Comparison of ENCODE assay signal across 18 cellular contexts in the genomic region with DNA sequence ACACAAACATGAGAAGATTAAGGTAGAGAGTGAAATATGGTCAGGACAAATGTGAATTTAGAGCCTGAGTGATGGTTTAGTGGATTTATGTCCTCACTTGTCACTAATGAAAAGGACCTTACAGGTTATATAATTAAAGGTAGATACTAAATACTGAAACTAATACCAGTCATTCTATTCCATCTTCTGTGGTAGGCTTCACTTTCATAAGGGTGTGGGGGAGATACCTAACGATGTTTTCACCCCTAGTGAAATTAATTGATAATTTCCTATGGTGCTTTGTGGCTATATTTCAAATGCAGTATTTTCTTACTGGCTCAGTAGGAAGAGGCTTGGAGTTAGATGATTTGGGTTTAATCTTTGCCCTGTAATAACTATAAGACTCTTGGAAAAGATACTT. TPM values are rescaled to one million over a fixed set of nuclear protein-coding genes. Genes with fewer than 3 reads are reported as not detected.
A peak's percentile ranks its signal among the peaks of the same experiment; 100 is the strongest.
DNase-seq lines count a peak whose midpoint lies in the region; ATAC-seq and TF ChIP-seq lines count a peak whose summit lies in the region.
"Had no signal": no experiment of that assay in that cellular context is flagged by ENCODE, and none has a peak within 500 bp of the region (broad histone marks: within the 10 kb centered on the region; RNA-seq: fewer than 3 reads in every experiment).

No MANE protein-coding gene starts in this region.

- POLR2A ChIA-PET in naive thymus-derived CD8-positive, alpha-beta T cell (lab: Charles Lee), result no interaction called here

- peaks cover 35% of the 10 kb centered on the region for H3K36me3 Mint-ChIP-seq in mesothelial cell of epicardium
- H3K36me3 Mint-ChIP-seq in naive thymus-derived CD8-positive, alpha-beta T cell, result peaks cover 0 to 9% (median 0%) of the 10 kb centered on the region in 3 donors

- H3K9me3 Mint-ChIP-seq in mesothelial cell of epicardium, result peaks cover 20% of the 10 kb centered on the region
- peaks cover 0 to 12% (median 0%) of the 10 kb centered on the region in 9 donors for H3K9me3 Mint-ChIP-seq in naive thymus-derived CD8-positive, alpha-beta T cell

- peak overlapping the region; percentile 40 for H3K27ac Mint-ChIP-seq in mesothelial cell of epicardium
- H3K27ac Mint-ChIP-seq in naive thymus-derived CD8-positive, alpha-beta T cell, result no peak overlapping the region
- H3K27ac Mint-ChIP-seq: dendritic cell treated with granulocyte-macrophage colony-stimulating factor and Interleukin-4, amounts not matched to agents 40 ng/mL and 50 ng/mL, for 4 days had no signal

- ATAC-seq in GM18520 (IDR thresholded peaks at IDR 0.05; ENCODE audit: unreplicated experiment) (peak; percentile 61), GM21576 (IDR thresholded peaks at IDR 0.05; ENCODE audit: unreplicated experiment) (peak; percentile 59), HG03378 (IDR thresholded peaks at IDR 0.05; ENCODE audit: unreplicated experiment) (peak; percentile 62), HG03045 (IDR thresholded peaks at IDR 0.05; ENCODE audit: unreplicated experiment) (no peak), GM21367 (IDR thresholded peaks at IDR 0.05; ENCODE audit: unreplicated experiment) (no peak)
- no peak for ATAC-seq in naive thymus-derived CD8-positive, alpha-beta T cell
- ATAC-seq: left cardiac atrium had no signal

- no peaks in the 10 kb centered on the region for H3K27me3 Mint-ChIP-seq in mesothelial cell of epicardium (ENCODE audit: low read depth)
- peaks cover 2 to 20% (median 9%) of the 10 kb centered on the region in 5 donors for H3K27me3 Mint-ChIP-seq in naive thymus-derived CD8-positive, alpha-beta T cell
- H3K27me3 Mint-ChIP-seq: dendritic cell treated with granulocyte-macrophage colony-stimulating factor and Interleukin-4, amounts not matched to agents 40 ng/mL and 50 ng/mL, for 4 days had no signal

- no peak for TF ChIP-seq CTCF in mesothelial cell of epicardium (IDR thresholded peaks at IDR 0.05; ENCODE audit: unreplicated experiment)

- H3K4me3 Mint-ChIP-seq in mesothelial cell of epicardium, result no peak overlapping the region
- no peak overlapping the region for H3K4me3 Mint-ChIP-seq in naive thymus-derived CD8-positive, alpha-beta T cell
- H3K4me3 Mint-ChIP-seq: dendritic cell treated with granulocyte-macrophage colony-stimulating factor and Interleukin-4, amounts not matched to agents 40 ng/mL and 50 ng/mL, for 4 days had no signal

- H3K4me1 Mint-ChIP-seq in mesothelial cell of epicardium, result peaks cover 49% of the 10 kb centered on the region
- peaks cover 0 to 3% (median 0%) of the 10 kb centered on the region in 4 donors for H3K4me1 Mint-ChIP-seq in naive thymus-derived CD8-positive, alpha-beta T cell

- DNase-seq in mesothelial cell of epicardium (ENCODE audit: low spot score in 2 of 2, unreplicated experiment in 2 of 2) (no peak), RKO (ENCODE audit: low spot score) (no peak)
- no peak for DNase-seq in naive thymus-derived CD8-positive, alpha-beta T cell
- DNase-seq: activated effector memory CD4-positive, alpha-beta T cell treated with anti-CD3 and anti-CD28 coated beads, Interleukin-2, amount 50 U/mL, for 16 hours; DND-41; KG1; left cardiac atrium; NCI-H1436 treated with DMSO at 0.1 percent for 48 hours; NCI-H446; SK-N-SH; stimulated activated CD4-positive, alpha-beta T cell treated with anti-CD3 and anti-CD28 coated beads, Interleukin-15, amount 100 ng/mL, for 24 hours; substantia nigra had no signal

RNA-seq across cellular contexts. Expression of a gene that starts 21.1 kb away (rescaled TPM):
- total RNA-seq in mesothelial cell of epicardium, result 49.8 to 54.9 TPM (median 51.1 TPM) in 3 replicates
- total RNA-seq in naive thymus-derived CD8-positive, alpha-beta T cell, result not detected
- under 1 TPM in 1 of 3 donors, not detected in 2; 0.05 TPM for polyA plus RNA-seq in naive thymus-derived CD8-positive, alpha-beta T cell

Comparison
In these comparisons a context has a peak if more than half of its experiments do, and no peak if none do; other contexts are left out.
1. ATAC-seq: peak in GM18520 (single experiment), GM21576 (single experiment) and HG03378 (single experiment); none in HG03045 (single experiment), naive thymus-derived CD8-positive, alpha-beta T cell (0 of 2) and GM21367 (single experiment).
2. RNA of a gene that starts 21.1 kb away (total RNA-seq): 49.8 to 54.9 TPM in mesothelial cell of epicardium; not detected in naive thymus-derived CD8-positive, alpha-beta T cell; every median in the first group is over 10 times any median in the second.